ENCODE assay signal across 9 cellular contexts in genomic region chr1:12063141-12064072, GRCh38. TPM values are rescaled to one million over a fixed set of nuclear protein-coding genes. Genes with fewer than 3 reads are reported as not detected.
DNase-seq lines count a peak whose midpoint lies in the region; ATAC-seq lines count a peak whose summit lies in the region.
"Had no signal": no experiment of that assay in that cellular context is flagged by ENCODE, and none has a peak within 500 bp of the region (broad histone marks: within the 10 kb centered on the region; RNA-seq: fewer than 3 reads in every experiment).

TNFRSF8 (plus strand) TSS chr1:12063303; CDS start chr1:12063599, 296 bp downstream.

- peak within 1 kb of the TSS; percentile 85 for H3K4me3 Mint-ChIP-seq in activated CD4-positive, alpha-beta memory T cell treated with anti-CD3 and anti-CD28 coated beads for 36 hours

- ATAC-seq in stimulated activated naive CD8-positive, alpha-beta T cell treated with anti-CD3 and anti-CD28 coated beads, Interleukin-15, Interleukin-2, amounts not matched to agents 100 U/mL and 50 U/mL, for 24 hours, result peak; percentile 4

- H3K4me1 Mint-ChIP-seq in activated CD4-positive, alpha-beta memory T cell treated with anti-CD3 and anti-CD28 coated beads for 36 hours (ENCODE audit: low read depth), result peaks cover 77% of the 10 kb centered on the region

- CTCF ChIA-PET in activated CD4-positive, alpha-beta memory T cell treated with anti-CD3 and anti-CD28 coated beads for 36 hours (lab: Charles Lee), result interaction anchor here (0.6 to 1.1 kb wide), 2 partner anchors 16 to 23 kb away, joined by 3 to 5 read pairs; no protein-coding TSS in a partner anchor

- H3K9me3 Mint-ChIP-seq in activated CD4-positive, alpha-beta memory T cell treated with anti-CD3 and anti-CD28 coated beads for 36 hours, result no peaks in the 10 kb centered on the region

- peaks cover 19% of the 10 kb centered on the region for H3K36me3 Mint-ChIP-seq in activated CD4-positive, alpha-beta memory T cell treated with anti-CD3 and anti-CD28 coated beads for 36 hours

- intact Hi-C loops in activated CD4-positive, alpha-beta memory T cell treated with anti-CD3 and anti-CD28 coated beads for 36 hours (cut with micrococcal nuclease), result no loop called here
- intact Hi-C loops in head of caudate nucleus (cut with DNase I), result no loop called here

- peaks cover 24% of the 10 kb centered on the region for H3K27me3 Mint-ChIP-seq in activated CD4-positive, alpha-beta memory T cell treated with anti-CD3 and anti-CD28 coated beads for 36 hours

- POLR2A ChIA-PET in activated CD4-positive, alpha-beta memory T cell treated with anti-CD3 and anti-CD28 coated beads for 36 hours (lab: Charles Lee), result interaction anchor here (0.7 to 1.4 kb wide), 8 partner anchors 11 to 155 kb away, joined by 3 to 8 read pairs (median 4); no protein-coding TSS in a partner anchor

- DNase-seq in SIG-M5 treated with dmso at 0.1 percent for 504 hours (lab: John Stamatoyannopoulos, UW; ENCODE audit: unreplicated experiment), result peak; percentile 23
- DNase-seq in SIG-M5 (lab: John Stamatoyannopoulos, UW), result no peak
- peak; percentile 82 for DNase-seq in activated CD4-positive, alpha-beta memory T cell treated with anti-CD3 and anti-CD28 coated beads for 36 hours
- peak in 31 of 42 donors; percentile 15 to 67 (median 42) for DNase-seq in head of caudate nucleus
- DNase-seq in stimulated activated naive CD8-positive, alpha-beta T cell treated with anti-CD3 and anti-CD28 coated beads, Interleukin-15, Interleukin-2, amounts not matched to agents 100 U/mL and 50 U/mL, for 24 hours, result peak; percentile 54
- DNase-seq in medulla oblongata (ENCODE audit: extremely low spot score), result no peak
- no peak for DNase-seq in C1 segment of cervical spinal cord (lab: John Stamatoyannopoulos, UW)
- no peak for DNase-seq in NCI-H1436 treated with DMSO at 0.1 percent for 48 hours (lab: John Stamatoyannopoulos, UW)
- DNase-seq: NCI-H1694 treated with DMSO at 0.1 percent for 48 hours had no signal

- peak within 1 kb of the TSS; percentile 85 for H3K27ac Mint-ChIP-seq in activated CD4-positive, alpha-beta memory T cell treated with anti-CD3 and anti-CD28 coated beads for 36 hours

RNA-seq across cellular contexts. Expression of gene TNFRSF8, which starts in this region (rescaled TPM):
- total RNA-seq in activated CD4-positive, alpha-beta memory T cell treated with anti-CD3 and anti-CD28 coated beads for 36 hours, result 10 to 100 TPM; 31.1 to 33.2 TPM

Comparison
In these comparisons a context has a peak if more than half of its experiments do, and no peak if none do; other contexts are left out.
1. DNase-seq: peak in SIG-M5 treated with dmso at 0.1 percent for 504 hours (single experiment), activated CD4-positive, alpha-beta memory T cell treated with anti-CD3 and anti-CD28 coated beads for 36 hours (single experiment), head of caudate nucleus (31 of 42) and stimulated activated naive CD8-positive, alpha-beta T cell treated with anti-CD3 and anti-CD28 coated beads, Interleukin-15, Interleukin-2, amounts not matched to agents 100 U/mL and 50 U/mL, for 24 hours (single experiment); none in SIG-M5 (single experiment), medulla oblongata (single experiment), C1 segment of cervical spinal cord (0 of 14) and NCI-H1436 treated with DMSO at 0.1 percent for 48 hours (single experiment).